ENCODE assay signal across 8 cellular contexts in genomic region chr12:50111693-50112455, GRCh38. TPM values are rescaled to one million over a fixed set of nuclear protein-coding genes. Genes with fewer than 3 reads are reported as not detected.
DNase-seq lines count a peak whose midpoint lies in the region; ATAC-seq, FAIRE-seq and TF ChIP-seq lines count a peak whose summit lies in the region.

Gene COX14, plus strand, starts transcription at chr12:50112236. Its CDS starts 7,808 bp downstream, at chr12:50120044.

- peaks cover 9% of the 10 kb centered on the region for H3K27me3 Mint-ChIP-seq in brain

- H3K36me3 ChIP-seq in gastrocnemius medialis, result peaks cover 0 to 3% of the 10 kb centered on the region in 2 donors

- peak; percentile 97 for FAIRE-seq in TTC549 (lab: Jason Lieb, UNC)

- intact Hi-C loops in gastrocnemius medialis (cut with DNase I; ENCODE audit: low total_unique reads), result loop anchor here (1.0 to 5.0 kb wide), 6 partner anchors 27 to 370 kb away; partner anchors contain the start of genes CERS5, LARP4, RACGAP1 and SMARCD1

- peak within 1 kb of the TSS; percentile 97 to 100 (median 98) for H3K4me3 Mint-ChIP-seq in brain

- in situ Hi-C loops in gastrocnemius medialis (cut with MboI; ENCODE audit: low sequenced_read_pairs in 4 of 4), result no loop called here

- no peaks in the 10 kb centered on the region for H3K9me3 ChIP-seq in gastrocnemius medialis

- peaks cover 20% of the 10 kb centered on the region for H3K36me3 Mint-ChIP-seq in brain

- H3K27ac ChIP-seq in 22Rv1 (peak within 1 kb of the TSS; percentile 87), gastrocnemius medialis (peak within 1 kb of the TSS; percentile 92 to 95 (median 95))

- peak within 1 kb of the TSS; percentile 78 to 96 (median 87) for H3K4me3 ChIP-seq in gastrocnemius medialis

- no peaks in the 10 kb centered on the region for H3K27me3 ChIP-seq in gastrocnemius medialis

- peak; percentile 97 to 99 for TF ChIP-seq POLR2A in gastrocnemius medialis (IDR thresholded peaks at IDR 0.05)

- H3K9me3 Mint-ChIP-seq in brain, result peaks cover 0 to 3% (median 0%) of the 10 kb centered on the region in 5 experiments

- H3K27ac Mint-ChIP-seq in brain, result peak within 1 kb of the TSS; percentile 98 to 99 (median 99)

- peaks cover 67 to 83% of the 10 kb centered on the region in 2 donors for H3K4me1 ChIP-seq in gastrocnemius medialis

- peak; percentile 90 for ATAC-seq in GM18517 (IDR thresholded peaks at IDR 0.05; ENCODE audit: unreplicated experiment)
- ATAC-seq in HG03060 (IDR thresholded peaks at IDR 0.05; ENCODE audit: low read depth, unreplicated experiment), result peak; percentile 81
- peak; percentile 76 to 90 for ATAC-seq in gastrocnemius medialis

- peak; percentile 99 for DNase-seq in NCI-H2107 (lab: John Stamatoyannopoulos, UW)
- DNase-seq in iPS DF 4.7 (ENCODE audit: extremely low read depth, low spot score), result peak; percentile 98
- peak; percentile 99 for DNase-seq in gastrocnemius medialis

- H3K4me1 Mint-ChIP-seq in brain, result peaks cover 53% of the 10 kb centered on the region

- TF ChIP-seq CTCF in 22Rv1 (IDR thresholded peaks at IDR 0.05) (peak; percentile 100), brain (conservative IDR thresholded peaks at IDR 0.05) (peak in 1 of 2 experiments; percentile 32), gastrocnemius medialis (IDR thresholded peaks at IDR 0.05 in 4 of 5, conservative IDR thresholded peaks at IDR 0.05 in 1 of 5) (peak; percentile 70 to 98 (median 90))

RNA-seq across cellular contexts. Expression of gene COX14, which starts in this region (rescaled TPM):
- polyA plus RNA-seq in brain (ENCODE audit: insufficient read depth, low read depth, low replicate concordance), result 59.5 TPM
- 100 to 1,000 TPM in 3 of 4 donors, 10 to 100 TPM in 1; 98.8 to 137 (median 106) TPM for total RNA-seq in gastrocnemius medialis

Comparison
In these comparisons a context has a peak if more than half of its experiments do, and no peak if none do; other contexts are left out.
1. Peak in every context shown above with its lines: DNase-seq, ATAC-seq, H3K4me3 ChIP-seq and H3K27ac ChIP-seq.